In the genomic region with DNA sequence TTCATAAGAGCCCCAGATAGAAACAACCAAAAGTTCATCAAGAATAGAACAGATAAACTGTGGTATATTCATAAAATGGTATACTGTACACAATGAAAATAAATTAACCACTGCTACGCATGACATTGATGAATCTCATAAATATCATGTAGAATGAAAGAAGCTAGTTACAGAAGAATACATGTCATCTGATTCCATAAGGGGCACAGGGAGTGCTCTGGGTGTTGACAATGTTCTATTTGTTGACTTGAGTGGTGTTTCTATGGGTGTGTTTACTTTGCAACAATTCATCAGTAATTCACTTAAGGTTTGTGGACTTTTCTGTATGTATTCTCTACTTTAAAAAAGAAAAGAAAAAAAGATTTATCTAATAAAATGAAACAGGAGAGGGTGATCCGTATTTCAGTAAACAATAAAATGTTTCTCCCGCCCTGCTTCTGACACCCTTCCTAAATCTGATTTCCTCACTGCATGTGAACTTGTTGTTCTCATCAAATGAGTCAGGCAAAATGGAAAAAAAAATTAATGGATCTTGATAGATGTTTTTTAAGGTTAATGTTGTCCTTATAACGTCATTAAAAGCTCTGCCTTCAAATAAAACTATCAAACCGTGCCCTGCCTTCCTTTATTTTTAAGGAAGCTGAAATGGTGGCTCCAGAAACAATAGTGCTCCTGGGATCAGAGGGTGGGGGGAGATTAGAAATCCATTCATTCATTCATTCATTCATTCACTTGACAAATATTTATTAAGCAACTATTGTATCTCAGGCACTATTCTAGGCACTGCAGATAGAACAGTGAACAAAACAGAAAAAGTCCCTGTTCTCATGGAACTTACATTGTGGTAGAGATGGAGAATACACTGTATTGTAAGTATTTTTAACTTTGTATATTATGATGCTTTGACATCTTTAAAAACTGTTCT, we compare ENCODE assay signal across 19 cellular contexts.
DNase-seq lines count a peak whose midpoint lies in the region; ATAC-seq and TF ChIP-seq lines count a peak whose summit lies in the region.
"Had no signal": no experiment of that assay in that cellular context is flagged by ENCODE, and none has a peak within 500 bp of the region (broad histone marks: within the 10 kb centered on the region; RNA-seq: fewer than 3 reads in every experiment).

No MANE protein-coding gene starts in this region.

- H3K23ac ChIP-seq in mesenchymal stem cell (ENCODE audit: low read length in 2 of 2) = no peak overlapping the region

- peaks cover 19% of the 10 kb centered on the region for H3K9me3 Mint-ChIP-seq in activated naive CD4-positive, alpha-beta T cell treated with anti-CD3 and anti-CD28 coated beads, Interleukin-2, amount 10 ng/mL, durations not matched to agents 7 days and 5 days
- H3K9me3 Mint-ChIP-seq: CD8-positive, alpha-beta T cell had no signal

- intact Hi-C loops in PC-3 (cut with micrococcal nuclease) (loop anchor here (1.0 to 2.0 kb wide), 3 partner anchors 52 to 105 kb away; no protein-coding TSS in a partner anchor), right cardiac atrium (cut with DNase I) (no loop called here)

- H3K9me3 ChIP-seq in PC-3 (ENCODE audit: low read length) = no peaks in the 10 kb centered on the region
- no peaks in the 10 kb centered on the region for H3K9me3 ChIP-seq in mesenchymal stem cell (ENCODE audit: control insufficient read depth, low read length)
- no peaks in the 10 kb centered on the region for H3K9me3 ChIP-seq in right cardiac atrium (ENCODE audit: control insufficient read depth, low read length)
- H3K9me3 ChIP-seq: body of pancreas had no signal

- H3K9ac ChIP-seq in PC-3 (ENCODE audit: low read length) = peak overlapping the region; percentile 39
- peak overlapping the region; percentile 6 for H3K9ac ChIP-seq in mesenchymal stem cell (ENCODE audit: low read length)

- H2AK5ac ChIP-seq in mesenchymal stem cell (ENCODE audit: low read length, severe bottlenecking) = no peak overlapping the region

- no TSS peak for BruUV-seq in PC-3 (replicated peaks; lab: Mats Ljungman, UMichigan)

- DNase-seq in DMS53 (lab: John Stamatoyannopoulos, UW) (peak; percentile 86), NCI-H1930 (lab: John Stamatoyannopoulos, UW) (peak; percentile 17 to 56), PC-3 (peak; percentile 55), mesenchymal stem cell (no peak), right cardiac atrium (no peak), NOMO-1 treated with DMSO at 0.1 percent for 48 hours (lab: John Stamatoyannopoulos, UW; ENCODE audit: unreplicated experiment) (no peak)
- no peak for DNase-seq in activated naive CD4-positive, alpha-beta T cell treated with anti-CD3 and anti-CD28 coated beads, Interleukin-2, amount 10 ng/mL, durations not matched to agents 7 days and 5 days
- DNase-seq: activated naive CD8-positive, alpha-beta T cell treated with anti-CD3 and anti-CD28 coated beads, Interleukin-2, amount 10 ng/mL, durations not matched to agents 7 days and 5 days; body of pancreas; CD8-positive, alpha-beta T cell; EL; GOT3; hippocampal formation; mammary epithelial cell; NCI-H2171; NK-92 treated with Interleukin-12 subunit alpha and Interleukin-12 subunit beta, amount 100 ng/mL, for 24 hours; RPMI8226 had no signal

- peaks cover 17% of the 10 kb centered on the region for H3K36me3 Mint-ChIP-seq in activated naive CD4-positive, alpha-beta T cell treated with anti-CD3 and anti-CD28 coated beads, Interleukin-2, amount 10 ng/mL, durations not matched to agents 7 days and 5 days
- H3K36me3 Mint-ChIP-seq: CD8-positive, alpha-beta T cell had no signal

- no peak overlapping the region for H3K18ac ChIP-seq in mesenchymal stem cell (ENCODE audit: low read depth in 1 of 2, low read length in 2 of 2)

- no peak overlapping the region for H2BK120ac ChIP-seq in mesenchymal stem cell (ENCODE audit: low read depth, low read length)

- POLR2A ChIA-PET in PC-3 (lab: Charles Lee; ENCODE audit: unreplicated experiment) = interaction anchor here (0.5 to 1.1 kb wide), 4 partner anchors 31 to 181 kb away, joined by 3 to 4 read pairs (median 3); no protein-coding TSS in a partner anchor

- H3K4me3 Mint-ChIP-seq in activated naive CD4-positive, alpha-beta T cell treated with anti-CD3 and anti-CD28 coated beads, Interleukin-2, amount 10 ng/mL, durations not matched to agents 7 days and 5 days = no peak overlapping the region
- H3K4me3 Mint-ChIP-seq: activated naive CD8-positive, alpha-beta T cell treated with anti-CD3 and anti-CD28 coated beads, Interleukin-2, amount 10 ng/mL, durations not matched to agents 7 days and 5 days; CD8-positive, alpha-beta T cell had no signal

- CTCF ChIA-PET in PC-3 (lab: Charles Lee) = interaction anchor here (0.6 kb wide), 1 partner anchor 312 kb away, joined by 3 read pairs; no protein-coding TSS in a partner anchor
- CTCF ChIA-PET in activated naive CD4-positive, alpha-beta T cell treated with anti-CD3 and anti-CD28 coated beads, Interleukin-2, amount 10 ng/mL, durations not matched to agents 7 days and 5 days (lab: Charles Lee) = interaction anchor here (1.3 kb wide), 1 partner anchor 14 kb away, joined by 5 read pairs; no protein-coding TSS in a partner anchor

- H3K14ac ChIP-seq in mesenchymal stem cell (ENCODE audit: low read length in 2 of 2) = no peak overlapping the region

- H3K9me2 ChIP-seq in PC-3 (replicated peaks; ENCODE audit: low read length) = no peaks in the 10 kb centered on the region; the same call in 1 of the 2 replicates

- no peaks in the 10 kb centered on the region for H4K20me1 ChIP-seq in PC-3 (ENCODE audit: low read length)

- H2AFZ ChIP-seq in PC-3 (ENCODE audit: low read length) (no peak overlapping the region), mesenchymal stem cell (ENCODE audit: low read depth, low read length) (no peak overlapping the region)

- H3K4me1 Mint-ChIP-seq in activated naive CD4-positive, alpha-beta T cell treated with anti-CD3 and anti-CD28 coated beads, Interleukin-2, amount 10 ng/mL, durations not matched to agents 7 days and 5 days = peaks cover 45% of the 10 kb centered on the region

- no peak overlapping the region for H2BK5ac ChIP-seq in mesenchymal stem cell (ENCODE audit: low read depth, low read length, poor library complexity, severe bottlenecking)

- peak overlapping the region; percentile 30 for H3K4me2 ChIP-seq in PC-3 (ENCODE audit: low read length)
- no peak overlapping the region for H3K4me2 ChIP-seq in mesenchymal stem cell (ENCODE audit: low read length, poor library complexity, severe bottlenecking)

- H3K4me3 ChIP-seq in PC-3 (ENCODE audit: low read length) (no peak overlapping the region), mesenchymal stem cell (ENCODE audit: insufficient read depth in 1 of 2, low read depth in 1 of 2, low read length in 2 of 2) (no peak overlapping the region), right cardiac atrium (ENCODE audit: low read length) (no peak overlapping the region)
- H3K4me3 ChIP-seq: body of pancreas had no signal

- no peaks in the 10 kb centered on the region for H3K79me2 ChIP-seq in PC-3 (ENCODE audit: low read length)

- peak; percentile 90 for ATAC-seq in PC-3
- no peak for ATAC-seq in right cardiac atrium
- ATAC-seq: body of pancreas; CD8-positive, alpha-beta T cell; HepG2; sciatic nerve had no signal

- H3K4ac ChIP-seq in mesenchymal stem cell (ENCODE audit: low read depth in 1 of 2, low read length in 2 of 2) = no peak overlapping the region

- H3F3A ChIP-seq in PC-3 (ENCODE audit: low read length, unreplicated experiment) = no peaks in the 10 kb centered on the region

- H3K79me1 ChIP-seq in mesenchymal stem cell (replicated peaks; ENCODE audit: low read length, poor library complexity, severe bottlenecking) = no peaks in the 10 kb centered on the region

- no CpG with 5 or more reads among the region's 5 CpGs for WGBS in mesenchymal stem cell
- 69% methylated on average over 5 of the region's 5 CpGs for whole genome bisulfite sequencing in right cardiac atrium

- no peak overlapping the region for H3K27ac Mint-ChIP-seq in activated naive CD4-positive, alpha-beta T cell treated with anti-CD3 and anti-CD28 coated beads, Interleukin-2, amount 10 ng/mL, durations not matched to agents 7 days and 5 days
- H3K27ac Mint-ChIP-seq: activated naive CD8-positive, alpha-beta T cell treated with anti-CD3 and anti-CD28 coated beads, Interleukin-2, amount 10 ng/mL, durations not matched to agents 7 days and 5 days; CD8-positive, alpha-beta T cell had no signal

- H4K8ac ChIP-seq in mesenchymal stem cell (ENCODE audit: low read length) = no peak overlapping the region

- H3K27me3 ChIP-seq in PC-3 (ENCODE audit: low read length) (no peaks in the 10 kb centered on the region), mesenchymal stem cell (ENCODE audit: control insufficient read depth in 1 of 2, insufficient read depth in 1 of 2, low read length in 2 of 2) (no peaks in the 10 kb centered on the region), right cardiac atrium (ENCODE audit: control insufficient read depth, insufficient read depth) (no peaks in the 10 kb centered on the region)
- H3K27me3 ChIP-seq: body of pancreas had no signal

- peak overlapping the region; percentile 74 for H3K27ac ChIP-seq in PC-3 (ENCODE audit: low read length)
- no peak overlapping the region for H3K27ac ChIP-seq in mesenchymal stem cell (ENCODE audit: low read length, poor library complexity, severe bottlenecking)
- H3K27ac ChIP-seq in right cardiac atrium (ENCODE audit: low read length) = no peak overlapping the region
- H3K27ac ChIP-seq: body of pancreas had no signal

- no peak overlapping the region for H2BK12ac ChIP-seq in mesenchymal stem cell (ENCODE audit: low read length in 2 of 2)

- TF ChIP-seq CTCF in PC-3 (conservative IDR thresholded peaks at IDR 0.05; ENCODE audit: low read depth, low read length) = no peak

- H3K4me1 ChIP-seq in PC-3 (ENCODE audit: insufficient read depth, low read length) (peaks cover 14% of the 10 kb centered on the region), mesenchymal stem cell (ENCODE audit: control insufficient read depth, insufficient read depth, low read depth, low read length) (peaks cover 12% of the 10 kb centered on the region), right cardiac atrium (ENCODE audit: control insufficient read depth, insufficient read depth, low read length) (peaks cover 2% of the 10 kb centered on the region)
- H3K4me1 ChIP-seq: body of pancreas had no signal

- no peaks in the 10 kb centered on the region for H3K27me3 Mint-ChIP-seq in activated naive CD4-positive, alpha-beta T cell treated with anti-CD3 and anti-CD28 coated beads, Interleukin-2, amount 10 ng/mL, durations not matched to agents 7 days and 5 days
- H3K27me3 Mint-ChIP-seq: activated naive CD8-positive, alpha-beta T cell treated with anti-CD3 and anti-CD28 coated beads, Interleukin-2, amount 10 ng/mL, durations not matched to agents 7 days and 5 days had no signal

- H3K36me3 ChIP-seq in PC-3 (ENCODE audit: low read depth, low read length) (no peaks in the 10 kb centered on the region), mesenchymal stem cell (ENCODE audit: control insufficient read depth in 1 of 2, insufficient read depth in 2 of 2, low read depth in 1 of 2, low read length in 2 of 2) (no peaks in the 10 kb centered on the region)

- H4K91ac ChIP-seq in mesenchymal stem cell (ENCODE audit: low read length) = no peak overlapping the region

- no peak overlapping the region for H2BK15ac ChIP-seq in mesenchymal stem cell (ENCODE audit: low read depth, poor library complexity, severe bottlenecking)

Comparison
In these comparisons a context has a peak if more than half of its experiments do, and no peak if none do; other contexts are left out.
1. DNase-seq: peak in DMS53 (single experiment), NCI-H1930 (2 of 2) and PC-3 (single experiment); none in mesenchymal stem cell (single experiment), activated naive CD4-positive, alpha-beta T cell treated with anti-CD3 and anti-CD28 coated beads, Interleukin-2, amount 10 ng/mL, durations not matched to agents 7 days and 5 days (single experiment), right cardiac atrium (0 of 3) and NOMO-1 treated with DMSO at 0.1 percent for 48 hours (single experiment).